Comparison of ENCODE assay signal across 8 cellular contexts in genomic region chr22:42721045-42721434, GRCh38. TPM values are rescaled to one million over a fixed set of nuclear protein-coding genes. Genes with fewer than 3 reads are reported as not detected.
DNase-seq lines count a peak whose midpoint lies in the region; ATAC-seq and TF ChIP-seq lines count a peak whose summit lies in the region.

No MANE protein-coding gene starts in this region.

- no peak for TF ChIP-seq RAD21 in SK-N-SH (IDR thresholded peaks at IDR 0.05; ENCODE audit: low read length)

- DNase-seq in ELR (ENCODE audit: low read depth): peak; percentile 48
- DNase-seq in SK-N-SH: no peak
- DNase-seq in fibroblast of the aortic adventitia (ENCODE audit: low read depth): peak; percentile 27
- DNase-seq in retinal pigment epithelial cell (ENCODE audit: low read depth): no peak
- DNase-seq in DMS114 treated with DMSO at 0.1 percent for 48 hours (lab: John Stamatoyannopoulos, UW; ENCODE audit: unreplicated experiment): no peak
- no peak for DNase-seq in head of caudate nucleus
- no peak for DNase-seq in NCI-H1930 (lab: John Stamatoyannopoulos, UW)

- intact Hi-C loops in head of caudate nucleus (cut with DNase I): no loop called here

- TF ChIP-seq EP300 in SK-N-SH (IDR thresholded peaks at IDR 0.05; ENCODE audit: borderline replicate concordance in 1 of 2, low read depth in 1 of 2, low read length in 1 of 2): no peak

- H2AFZ ChIP-seq in SK-N-SH (ENCODE audit: low read depth): peak overlapping the region; percentile 70; the same call in 1 of the 2 replicates

- 6% methylated on average over 12 of the region's 22 CpGs for WGBS in SK-N-SH (ENCODE audit: low lambda C conversion rate)

- H3K9me3 ChIP-seq in SK-N-SH: no peaks in the 10 kb centered on the region

- ATAC-seq in HG02759 (IDR thresholded peaks at IDR 0.05; ENCODE audit: unreplicated experiment): no peak

- peak overlapping the region; percentile 46; the same call in 1 of the 2 replicates for H3K9ac ChIP-seq in SK-N-SH

- no peak for TF ChIP-seq CTCF in SK-N-SH (IDR thresholded peaks at IDR 0.05)
- TF ChIP-seq CTCF in fibroblast of the aortic adventitia (IDR thresholded peaks at IDR 0.05; ENCODE audit: insufficient read depth, low read length): no peak
- no peak for TF ChIP-seq CTCF in retinal pigment epithelial cell (conservative IDR thresholded peaks at IDR 0.05; ENCODE audit: low read depth, low read length)

- no peaks in the 10 kb centered on the region for H4K20me1 ChIP-seq in SK-N-SH (ENCODE audit: insufficient read depth)

- no peaks in the 10 kb centered on the region for H3K9me2 ChIP-seq in SK-N-SH

- H3K36me3 ChIP-seq in SK-N-SH (replicated peaks in 1 of 2; ENCODE audit: control insufficient read depth in 1 of 2, insufficient read depth in 2 of 2, low read length in 1 of 2): no peaks in the 10 kb centered on the region

- no peaks in the 10 kb centered on the region for H3K27me3 ChIP-seq in SK-N-SH (ENCODE audit: insufficient read depth)

- no peaks in the 10 kb centered on the region for H3F3A ChIP-seq in SK-N-SH (replicated peaks; ENCODE audit: insufficient read depth)

- CTCF ChIA-PET in SK-N-SH (lab: Yijun Ruan, JAX): no interaction called here

- H3K27ac ChIP-seq in SK-N-SH (ENCODE audit: low read depth in 2 of 2, low read length in 1 of 2): no peak overlapping the region

- H3K4me3 ChIP-seq in SK-N-SH (ENCODE audit: low read depth in 2 of 2, low read length in 1 of 2): peak overlapping the region; percentile 54 to 64
- H3K4me3 ChIP-seq in fibroblast of the aortic adventitia (ENCODE audit: low read depth, low read length): peak overlapping the region; percentile 75
- peak overlapping the region; percentile 52 for H3K4me3 ChIP-seq in retinal pigment epithelial cell (ENCODE audit: low read length)

- POLR2A ChIA-PET in SK-N-SH (lab: Yijun Ruan, JAX): no interaction called here

- H3K4me1 ChIP-seq in SK-N-SH (ENCODE audit: control insufficient read depth in 1 of 2, insufficient read depth in 2 of 2, low read depth in 1 of 2, low read length in 1 of 2): no peaks in the 10 kb centered on the region; a peak in 1 of 4 replicates

- peaks cover 8% of the 10 kb centered on the region; the same call in 1 of the 2 replicates for H3K79me2 ChIP-seq in SK-N-SH (ENCODE audit: insufficient read depth)

- peak overlapping the region; percentile 68 for H3K4me2 ChIP-seq in SK-N-SH

TF ChIP-seq in SK-N-SH, 30 proteins besides CTCF, POLR2A, EP300 and RAD21:
- no peak for TF ChIP-seq FOXM1 (IDR thresholded peaks at IDR 0.05; ENCODE audit: low read depth)
- no peak for TF ChIP-seq POLR2AphosphoS5 (IDR thresholded peaks at IDR 0.05; ENCODE audit: low read depth, low read length)
- TF ChIP-seq TEAD4 (IDR thresholded peaks at IDR 0.05; ENCODE audit: borderline replicate concordance, insufficient read depth): no peak
- TF ChIP-seq EZH2phosphoT487 (IDR thresholded peaks at IDR 0.05; ENCODE audit: borderline replicate concordance, low read depth): no peak
- no peak for TF ChIP-seq NFIC (IDR thresholded peaks at IDR 0.05; ENCODE audit: borderline replicate concordance)
- TF ChIP-seq TCF12 (IDR thresholded peaks at IDR 0.05): no peak
- TF ChIP-seq NRF1 (IDR thresholded peaks at IDR 0.05; ENCODE audit: low read depth, low read length): no peak
- TF ChIP-seq RFX5 (IDR thresholded peaks at IDR 0.05; ENCODE audit: low read length): no peak
- no peak for TF ChIP-seq REST (IDR thresholded peaks at IDR 0.05; ENCODE audit: low read depth, low read length)
- no peak for TF ChIP-seq MXI1 (IDR thresholded peaks at IDR 0.05; ENCODE audit: low read depth, low read length)
- no peak for TF ChIP-seq SIN3A (IDR thresholded peaks at IDR 0.05; ENCODE audit: borderline replicate concordance, low read depth, low read length)
- TF ChIP-seq PBX3 (IDR thresholded peaks at IDR 0.05): no peak
- no peak for TF ChIP-seq ZBTB33 (IDR thresholded peaks at IDR 0.05; ENCODE audit: borderline replicate concordance, low read depth)
- TF ChIP-seq CHD2 (IDR thresholded peaks at IDR 0.05; ENCODE audit: low read length, partially characterized antibody): no peak
- TF ChIP-seq IRF3 (IDR thresholded peaks at IDR 0.05; ENCODE audit: low read depth, low read length): no peak
- TF ChIP-seq GABPA (IDR thresholded peaks at IDR 0.05; ENCODE audit: low read depth): no peak
- TF ChIP-seq ELF1 (IDR thresholded peaks at IDR 0.05): no peak
- no peak for TF ChIP-seq GATA2 (CRISPR knock-in tag; IDR thresholded peaks at IDR 0.05)
- TF ChIP-seq MAX (IDR thresholded peaks at IDR 0.05; ENCODE audit: low read depth): no peak

RNA-seq across cellular contexts. Expression of gene A4GALT, which starts 0.4 kb away (rescaled TPM):
- polyA plus RNA-seq in SK-N-SH (2012; rRNA removed): 5.2 and 9.5 TPM in 2 replicates
- 5.3 and 6.8 TPM in 2 replicates for polyA plus RNA-seq in SK-N-SH (2012; cell fraction: cytosol; rRNA removed)
- polyA plus RNA-seq in SK-N-SH (2012; cell fraction: nucleus; rRNA removed): 6.1 and 6.4 TPM in 2 replicates
- 18.2 and 22.2 TPM in 2 replicates for total RNA-seq in fibroblast of the aortic adventitia (ENCODE audit: low replicate concordance)

Comparison
In these comparisons a context has a peak if more than half of its experiments do, and no peak if none do; other contexts are left out.
1. DNase-seq: peak in ELR (single experiment) and fibroblast of the aortic adventitia (single experiment); none in SK-N-SH (single experiment), retinal pigment epithelial cell (single experiment), DMS114 treated with DMSO at 0.1 percent for 48 hours (single experiment), head of caudate nucleus (0 of 42) and NCI-H1930 (0 of 2).
2. Peak in every context shown above with its lines, with median percentiles within 50 percentile points of each other: H3K4me3 ChIP-seq.